ENCODE assay signal across 1 cellular context in genomic region chr3:152847599-152847998, GRCh38. TPM values are rescaled to one million over a fixed set of nuclear protein-coding genes. Genes with fewer than 3 reads are reported as not detected.
"Had no signal": no experiment of that assay in that cellular context is flagged by ENCODE, and none has a peak within 500 bp of the region (broad histone marks: within the 10 kb centered on the region; RNA-seq: fewer than 3 reads in every experiment).

No MANE protein-coding gene starts in this region.

RNA-seq across cellular contexts. Expression of gene P2RY1, which starts 12.7 kb away (rescaled TPM):
- total RNA-seq: HFFc6 had no signal
